In genomic region chr3:10945683-10946287, GRCh38 we compare ENCODE assay signal across 8 cellular contexts. TPM values are rescaled to one million over a fixed set of nuclear protein-coding genes. Genes with fewer than 3 reads are reported as not detected.
DNase-seq lines count a peak whose midpoint lies in the region.

No MANE protein-coding gene starts in this region.

- DNase-seq in SHP77 (lab: John Stamatoyannopoulos, UW), result peak; percentile 17 to 68
- DNase-seq in SHP77 treated with DMSO at 0.1 percent for 48 hours (lab: John Stamatoyannopoulos, UW), result no peak
- peak; percentile 7 for DNase-seq in KG1 (lab: John Stamatoyannopoulos, UW)
- peak; percentile 13 to 30 for DNase-seq in activated CD4-positive, alpha-beta T cell treated with anti-CD3 and anti-CD28 coated beads for 4 hours
- peak; percentile 91 for DNase-seq in ecto neural progenitor cell (ENCODE audit: low spot score)
- peak; percentile 55 to 72 for DNase-seq in lung microvascular endothelial cell (ENCODE audit: low read depth in 2 of 2)
- DNase-seq in stimulated activated CD8-positive, alpha-beta memory T cell treated with anti-CD3 and anti-CD28 coated beads, Interleukin-2, amount 100 ng/mL, for 48 hours (ENCODE audit: low read depth in 2 of 2), result peak; percentile 41 to 44
- DNase-seq in NCI-H524 treated with DMSO at 0.1 percent for 48 hours (lab: John Stamatoyannopoulos, UW), result no peak

RNA-seq across cellular contexts. Expression of gene SLC6A1, which starts 46.8 kb away (rescaled TPM):
- total RNA-seq in lung microvascular endothelial cell, result under 0.01 TPM in 1 of 2 replicates, not detected in the other

Comparison
In these comparisons a context has a peak if more than half of its experiments do, and no peak if none do; other contexts are left out.
1. DNase-seq: peak in SHP77 (2 of 2), KG1 (single experiment), activated CD4-positive, alpha-beta T cell treated with anti-CD3 and anti-CD28 coated beads for 4 hours (2 of 2), ecto neural progenitor cell (single experiment), lung microvascular endothelial cell (2 of 2) and stimulated activated CD8-positive, alpha-beta memory T cell treated with anti-CD3 and anti-CD28 coated beads, Interleukin-2, amount 100 ng/mL, for 48 hours (2 of 2); none in SHP77 treated with DMSO at 0.1 percent for 48 hours (single experiment) and NCI-H524 treated with DMSO at 0.1 percent for 48 hours (single experiment).